Comparison of ENCODE assay signal across 9 cellular contexts in genomic region chr11:1946812-1947480, GRCh38. TPM values are rescaled to one million over a fixed set of nuclear protein-coding genes. Genes with fewer than 3 reads are reported as not detected.
DNase-seq lines count a peak whose midpoint lies in the region; ATAC-seq, FAIRE-seq and TF ChIP-seq lines count a peak whose summit lies in the region.
"Had no signal": no experiment of that assay in that cellular context is flagged by ENCODE, and none has a peak within 500 bp of the region (broad histone marks: within the 10 kb centered on the region; RNA-seq: fewer than 3 reads in every experiment).

Gene MRPL23 (plus strand): TSS chr11:1947332. CDS start chr11:1947363, 31 bp downstream.

- no peak within 1 kb of the TSS for H2AFZ ChIP-seq in endothelial cell of umbilical vein (ENCODE audit: low read depth, low read length)

- no CpG with 5 or more reads among the region's 85 CpGs for WGBS in ovary, 3 donors

- H3K9me3 Mint-ChIP-seq in Caco-2 (ENCODE audit: unreplicated experiment) = no peaks in the 10 kb centered on the region

- dilution Hi-C loops in endothelial cell of umbilical vein (cut with MboI; ENCODE audit: extremely low pct_ligation_motif_present, low sequenced_read_pairs) = no loop called here

- CTCF ChIA-PET in Caco-2 (lab: Charles Lee) (interaction anchor here (0.8 to 3.5 kb wide), 6 partner anchors 64 to 294 kb away, joined by 3 to 27 read pairs (median 12); no protein-coding TSS in a partner anchor), endothelial cell of umbilical vein (lab: Charles Lee) (interaction anchor here (0.6 to 8.4 kb wide), 9 partner anchors 21 to 294 kb away, joined by 3 to 102 read pairs (median 13); no protein-coding TSS in a partner anchor)

- H3K4me2 ChIP-seq in endothelial cell of umbilical vein (ENCODE audit: insufficient read depth, low read length) = no peak within 1 kb of the TSS

- no peaks in the 10 kb centered on the region for H4K20me1 ChIP-seq in endothelial cell of umbilical vein (replicated peaks; ENCODE audit: control insufficient read depth, extremely low read depth, insufficient read depth, low read length)

- no peak for ATAC-seq in GM21515 (IDR thresholded peaks at IDR 0.05; ENCODE audit: unreplicated experiment)
- ATAC-seq in HG02588 (IDR thresholded peaks at IDR 0.05; ENCODE audit: unreplicated experiment) = no peak
- no peak for ATAC-seq in HG02840 (IDR thresholded peaks at IDR 0.05; ENCODE audit: low FRiP score, unreplicated experiment)

- intact Hi-C loops in Caco-2 (cut with micrococcal nuclease; ENCODE audit: unreplicated experiment) = no loop called here
- intact Hi-C loops in endothelial cell of umbilical vein (cut with micrococcal nuclease) = no loop called here
- intact Hi-C loops in ovary (cut with DNase I) = loop anchor here in 2 of 4 donors (10.0 kb wide), 1 partner anchor 52 kb away; the partner anchor contains the start of gene PRR33 (in 2 of the 2)

- H3K4me1 ChIP-seq in Caco-2 (no peaks in the 10 kb centered on the region), endothelial cell of umbilical vein (ENCODE audit: control insufficient read depth, extremely low read depth, insufficient read depth, low read length) (no peaks in the 10 kb centered on the region), ovary (ENCODE audit: insufficient read depth) (no peaks in the 10 kb centered on the region)

- no peak for FAIRE-seq in endothelial cell of umbilical vein (lab: Jason Lieb, UNC)

- H3K4me3 ChIP-seq in Caco-2 (ENCODE audit: low read depth, low read length) (no peak within 1 kb of the TSS), endothelial cell of umbilical vein (replicated peaks in 1 of 3; ENCODE audit: insufficient read depth in 1 of 3, low read depth in 1 of 3, low read length in 3 of 3) (no peak within 1 kb of the TSS), ovary (no peak within 1 kb of the TSS)

- no peak for TF ChIP-seq CTCF in Caco-2 (IDR thresholded peaks at IDR 0.05; ENCODE audit: insufficient read depth in 1 of 2, low read depth in 1 of 2, low read length in 1 of 2, severe bottlenecking in 1 of 2, unreplicated experiment in 1 of 2)
- TF ChIP-seq CTCF in endothelial cell of umbilical vein (IDR thresholded peaks at IDR 0.05; ENCODE audit: extremely low read depth in 1 of 2, insufficient read depth in 1 of 2, low read depth in 1 of 2, low read length in 2 of 2) = no peak
- no peak for TF ChIP-seq CTCF in ovary (IDR thresholded peaks at IDR 0.05)

- H3K4me3 Mint-ChIP-seq in Caco-2 (ENCODE audit: unreplicated experiment) = no peak within 1 kb of the TSS

- H3K4me1 Mint-ChIP-seq in Caco-2 (ENCODE audit: low read depth, unreplicated experiment) = no peaks in the 10 kb centered on the region

- no peak for TF ChIP-seq EP300 in ovary (IDR thresholded peaks at IDR 0.05)

- H3K27ac ChIP-seq in endothelial cell of umbilical vein (ENCODE audit: insufficient read depth, low read depth, low read length) = no peak within 1 kb of the TSS
- no peak within 1 kb of the TSS for H3K27ac ChIP-seq in ovary

- no peaks in the 10 kb centered on the region for H3K79me2 ChIP-seq in endothelial cell of umbilical vein (ENCODE audit: control insufficient read depth, insufficient read depth, low read length)

- no peaks in the 10 kb centered on the region for H3K27me3 Mint-ChIP-seq in Caco-2 (ENCODE audit: insufficient read depth, unreplicated experiment)

- no peak within 1 kb of the TSS for H3K27ac Mint-ChIP-seq in Caco-2 (ENCODE audit: unreplicated experiment)

- POLR2A ChIA-PET in Caco-2 (lab: Charles Lee) (interaction anchor here (0.6 kb wide), 1 partner anchor 206 kb away, joined by 3 read pairs; no protein-coding TSS in a partner anchor), endothelial cell of umbilical vein (lab: Charles Lee) (interaction anchor here (0.6 kb wide), 1 partner anchor 368 kb away, joined by 6 read pairs; no protein-coding TSS in a partner anchor)

- BruUV-seq in Caco-2 (replicated peaks; lab: Mats Ljungman, UMichigan) = no TSS peak
- BruUV-seq in endothelial cell of umbilical vein (replicated peaks; lab: Mats Ljungman, UMichigan) = no TSS peak

- H3K36me3 ChIP-seq in Caco-2 (ENCODE audit: control insufficient read depth, insufficient read depth, low read length) (no peaks in the 10 kb centered on the region), endothelial cell of umbilical vein (ENCODE audit: control insufficient read depth in 2 of 2, extremely low read depth in 1 of 2, insufficient read depth in 2 of 2, low read length in 2 of 2) (no peaks in the 10 kb centered on the region), ovary (no peaks in the 10 kb centered on the region)

- no peaks in the 10 kb centered on the region for H3K36me3 Mint-ChIP-seq in Caco-2 (ENCODE audit: insufficient read depth, unreplicated experiment)

- no peak within 1 kb of the TSS for H3K9ac ChIP-seq in endothelial cell of umbilical vein (replicated peaks; ENCODE audit: extremely low read depth, insufficient read depth, low read length)

- no peaks in the 10 kb centered on the region for H3K9me1 ChIP-seq in endothelial cell of umbilical vein (replicated peaks; ENCODE audit: control insufficient read depth, extremely low read depth, insufficient read depth, low read length)

- TF ChIP-seq POLR2A in endothelial cell of umbilical vein (IDR thresholded peaks at IDR 0.05; ENCODE audit: low read depth, low read length) (no peak), ovary (IDR thresholded peaks at IDR 0.05) (no peak)

- no peaks in the 10 kb centered on the region for H3K27me3 ChIP-seq in Caco-2 (replicated peaks; ENCODE audit: control insufficient read depth, insufficient read depth, low read length)
- no peaks in the 10 kb centered on the region for H3K27me3 ChIP-seq in endothelial cell of umbilical vein (ENCODE audit: control insufficient read depth in 2 of 2, insufficient read depth in 2 of 2, low read length in 2 of 2)
- no peaks in the 10 kb centered on the region for H3K27me3 ChIP-seq in ovary

- DNase-seq in Caco-2 (no peak), M059J (ENCODE audit: low read depth) (no peak), endothelial cell of umbilical vein (ENCODE audit: low read depth, low spot score) (no peak), ovary (peak in 3 of 5 donors; percentile 7 to 44 (median 16)), NCI-H2171 (lab: John Stamatoyannopoulos, UW) (no peak)
- DNase-seq: SIG-M5 had no signal

- no peaks in the 10 kb centered on the region for H3K9me3 ChIP-seq in Caco-2
- no peaks in the 10 kb centered on the region for H3K9me3 ChIP-seq in endothelial cell of umbilical vein (replicated peaks; ENCODE audit: control insufficient read depth, insufficient read depth, low read length)
- no peaks in the 10 kb centered on the region for H3K9me3 ChIP-seq in ovary

TF ChIP-seq in endothelial cell of umbilical vein, 7 proteins besides CTCF, POLR2A, EP300 and RAD21:
- TF ChIP-seq MYC (IDR thresholded peaks at IDR 0.05; ENCODE audit: low read depth, low read length) (no peak), GATA2 (IDR thresholded peaks at IDR 0.05; ENCODE audit: insufficient read depth, insufficient read length, low read depth, low read length) (no peak), EZH2 (IDR thresholded peaks at IDR 0.05; ENCODE audit: borderline replicate concordance, low read depth, low read length, severe bottlenecking) (no peak)
- TF ChIP-seq, protein P1, sequence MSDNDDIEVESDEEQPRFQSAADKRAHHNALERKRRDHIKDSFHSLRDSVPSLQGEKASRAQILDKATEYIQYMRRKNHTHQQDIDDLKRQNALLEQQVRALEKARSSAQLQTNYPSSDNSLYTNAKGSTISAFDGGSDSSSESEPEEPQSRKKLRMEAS (IDR thresholded peaks at IDR 0.05; ENCODE audit: insufficient read depth, insufficient read length) = no peak
TF ChIP-seq in endothelial cell of umbilical vein: peak in this region for 0.

RNA-seq across cellular contexts. Expression of gene MRPL23, which starts in this region (rescaled TPM):
- total RNA-seq in Caco-2 (2022) (7.8 and 15.0 TPM in 2 replicates), endothelial cell of umbilical vein (72.7 and 81.6 TPM in 2 replicates), ovary (100 to 1,000 TPM in 2 of 7 donors, 10 to 100 TPM in 5; 33.2 to 145 (median 86.7) TPM)
- 206 and 224 TPM in 2 replicates for total RNA-seq in M059J (2014; rRNA removed; shearing (Covaris generic))
- polyA plus RNA-seq in endothelial cell of umbilical vein (206 and 222 TPM in 2 replicates), ovary (100 to 1,000 TPM in 1 of 2 donors, 10 to 100 TPM in 1; 21.7 to 106 TPM)
- 95.6 and 127 TPM in 2 replicates for polyA plus RNA-seq in endothelial cell of umbilical vein (2011; cell fraction: cytosol; rRNA removed)
- polyA plus RNA-seq in endothelial cell of umbilical vein (2011; cell fraction: nucleus; rRNA removed) = 46.7 and 62.2 TPM in 2 replicates
- polyA plus RNA-seq in endothelial cell of umbilical vein (2012) = 50.9 and 88.1 TPM in 2 replicates
- 32.1 and 44.2 TPM in 2 replicates for polyA minus RNA-seq in endothelial cell of umbilical vein
- polyA minus RNA-seq in endothelial cell of umbilical vein (2011; cell fraction: cytosol; rRNA and poly(A)+ RNA removed) = 39.4 TPM
- polyA minus RNA-seq in endothelial cell of umbilical vein (2011; cell fraction: nucleus; rRNA and poly(A)+ RNA removed) = 10.5 and 15.1 TPM in 2 replicates

Comparison
In these comparisons a context has a peak if more than half of its experiments do, and no peak if none do; other contexts are left out.
1. DNase-seq: peak in ovary (3 of 5); none in Caco-2 (0 of 2), M059J (single experiment), endothelial cell of umbilical vein (single experiment) and NCI-H2171 (single experiment).